Comparison of ENCODE assay signal across 17 cellular contexts in genomic region chr19:1956868-1957492, GRCh38. TPM values are rescaled to one million over a fixed set of nuclear protein-coding genes. Genes with fewer than 3 reads are reported as not detected.
A peak's percentile ranks its signal among the peaks of the same experiment; 100 is the strongest.
DNase-seq lines count a peak whose midpoint lies in the region; ATAC-seq and TF ChIP-seq lines count a peak whose summit lies in the region.
"Had no signal": no experiment of that assay in that cellular context is flagged by ENCODE, and none has a peak within 500 bp of the region (broad histone marks: within the 10 kb centered on the region; RNA-seq: fewer than 3 reads in every experiment).

No MANE protein-coding gene starts in this region.

- H3K4me3 Mint-ChIP-seq in stimulated activated naive CD8-positive, alpha-beta T cell treated with anti-CD3 and anti-CD28 coated beads, Interleukin-15, amount 100 ng/mL, for 72 hours: no peak overlapping the region
- H3K4me3 Mint-ChIP-seq: activated naive CD8-positive, alpha-beta T cell had no signal

- H3K36me3 ChIP-seq in A673 (ENCODE audit: insufficient read depth, low read length, poor library complexity, severe bottlenecking) (no peaks in the 10 kb centered on the region), left ventricle myocardium inferior (peaks cover under 1% of the 10 kb centered on the region)
- H3K36me3 ChIP-seq: MG63 had no signal

- TF ChIP-seq CTCF in A673 (conservative IDR thresholded peaks at IDR 0.05; ENCODE audit: low read depth, low read length) (0 out of 2 replicates have a peak, but pooled peaks have one; percentile 12), left ventricle myocardium inferior (IDR thresholded peaks at IDR 0.05; ENCODE audit: borderline replicate concordance) (no peak)

- CTCF ChIA-PET in A673 (lab: Charles Lee): no interaction called here

- POLR2A ChIA-PET in A673 (lab: Charles Lee; ENCODE audit: low non-redundant PET): no interaction called here

- ATAC-seq in stimulated activated naive CD8-positive, alpha-beta T cell treated with anti-CD3 and anti-CD28 coated beads, Interleukin-15, amount 100 ng/mL, for 72 hours: no peak
- ATAC-seq in GM21529 (IDR thresholded peaks at IDR 0.05; ENCODE audit: unreplicated experiment): no peak

- H3K27ac ChIP-seq in A673 (ENCODE audit: low read depth, low read length, poor library complexity, severe bottlenecking): no peak overlapping the region
- peak overlapping the region; percentile 67 for H3K27ac ChIP-seq in angular gyrus (ENCODE audit: low read depth, low read length)
- H3K27ac ChIP-seq in left ventricle myocardium inferior (replicated peaks): no peak overlapping the region
- H3K27ac ChIP-seq: upper lobe of left lung had no signal

- H3K9me3 ChIP-seq in A673 (ENCODE audit: low read depth, low read length, poor library complexity, severe bottlenecking) (no peaks in the 10 kb centered on the region), left ventricle myocardium inferior (replicated peaks) (no peaks in the 10 kb centered on the region)
- H3K9me3 ChIP-seq: MG63, upper lobe of left lung had no signal

- H3K4me1 ChIP-seq in A673 (ENCODE audit: insufficient read depth, low read length, poor library complexity, severe bottlenecking) (no peaks in the 10 kb centered on the region), left ventricle myocardium inferior (peaks cover 3% of the 10 kb centered on the region)

- H3K4me3 ChIP-seq in A673 (ENCODE audit: low read depth, low read length, poor library complexity, severe bottlenecking) (no peak overlapping the region), left ventricle myocardium inferior (no peak overlapping the region)
- H3K4me3 ChIP-seq: MG63, upper lobe of left lung had no signal

- H3K27me3 ChIP-seq in A673 (replicated peaks; ENCODE audit: insufficient read depth, low read depth, low read length, poor library complexity) (no peaks in the 10 kb centered on the region), left ventricle myocardium inferior (ENCODE audit: low read depth) (no peaks in the 10 kb centered on the region)
- H3K27me3 ChIP-seq: MG63, upper lobe of left lung had no signal

- peaks cover 70% of the 10 kb centered on the region for H3K4me1 Mint-ChIP-seq in stimulated activated naive CD8-positive, alpha-beta T cell treated with anti-CD3 and anti-CD28 coated beads, Interleukin-15, amount 100 ng/mL, for 72 hours

- DNase-seq in A673 (ENCODE audit: low spot score) (no peak), left ventricle myocardium inferior (peak; percentile 42), nucleus accumbens (lab: John Stamatoyannopoulos, UW) (peak; percentile 14 to 95 (median 80)), NCI-H2227 (lab: John Stamatoyannopoulos, UW; ENCODE audit: unreplicated experiment) (no peak), islet precursor cell (no peak)
- no peak for DNase-seq in stimulated activated naive CD8-positive, alpha-beta T cell treated with anti-CD3 and anti-CD28 coated beads, Interleukin-15, amount 100 ng/mL, for 72 hours
- DNase-seq: COR-L47, mesenchymal stem cell, MG63, NCI-H2029, NCI-H526 treated with DMSO at 0.1 percent for 48 hours, T-helper 2 cell had no signal

- H3K9me3 Mint-ChIP-seq in stimulated activated naive CD8-positive, alpha-beta T cell treated with anti-CD3 and anti-CD28 coated beads, Interleukin-15, amount 100 ng/mL, for 72 hours: no peaks in the 10 kb centered on the region
- H3K9me3 Mint-ChIP-seq: central memory CD8-positive, alpha-beta T cell had no signal

- peak overlapping the region in 1 of 2 donors; percentile 83 for H3K27ac Mint-ChIP-seq in stimulated activated naive CD8-positive, alpha-beta T cell treated with anti-CD3 and anti-CD28 coated beads, Interleukin-15, amount 100 ng/mL, for 72 hours
- H3K27ac Mint-ChIP-seq: activated naive CD8-positive, alpha-beta T cell had no signal

- BruUV-seq in A673 (replicated peaks; lab: Mats Ljungman, UMichigan): no TSS peak

- H3K27me3 Mint-ChIP-seq in stimulated activated naive CD8-positive, alpha-beta T cell treated with anti-CD3 and anti-CD28 coated beads, Interleukin-15, amount 100 ng/mL, for 72 hours: no peaks in the 10 kb centered on the region
- H3K27me3 Mint-ChIP-seq: activated naive CD8-positive, alpha-beta T cell; central memory CD8-positive, alpha-beta T cell had no signal

- intact Hi-C loops in A673 (cut with micrococcal nuclease; ENCODE audit: unreplicated experiment) (no loop called here), left ventricle myocardium inferior (cut with micrococcal nuclease) (no loop called here)

RNA-seq across cellular contexts. Expression of gene CSNK1G2, which starts 16.0 kb away (rescaled TPM):
- total RNA-seq in A673 (2021): 108 and 118 TPM in 2 replicates
- total RNA-seq in left ventricle myocardium inferior: 24.5 TPM

RNA-seq across cellular contexts. Expression of gene ADAT3, which starts 51.8 kb away (rescaled TPM):
- total RNA-seq in A673 (2021) (14.1 and 18.0 TPM in 2 replicates), left ventricle myocardium inferior (1.8 TPM)

RNA-seq across cellular contexts. Expression of gene SCAMP4, which starts 51.8 kb away (rescaled TPM):
- total RNA-seq in A673 (2021): 88.4 and 98.8 TPM in 2 replicates
- total RNA-seq in left ventricle myocardium inferior: 16.2 TPM

RNA-seq across cellular contexts. Expression of gene BTBD2, which starts 58.5 kb away (rescaled TPM):
- total RNA-seq in A673 (2021) (91.7 and 110 TPM in 2 replicates), left ventricle myocardium inferior (53.4 TPM)

Comparison
In these comparisons a context has a peak if more than half of its experiments do, and no peak if none do; other contexts are left out.
1. DNase-seq: peak in left ventricle myocardium inferior (single experiment) and nucleus accumbens (56 of 56); none in A673 (single experiment), stimulated activated naive CD8-positive, alpha-beta T cell treated with anti-CD3 and anti-CD28 coated beads, Interleukin-15, amount 100 ng/mL, for 72 hours (0 of 2), NCI-H2227 (single experiment) and islet precursor cell (single experiment).